Comparison of ENCODE assay signal across 1 cellular context in genomic region chrX:69085826-69086225, GRCh38.
TF ChIP-seq lines count a peak whose summit lies in the region.

No MANE protein-coding gene starts in this region.

TF ChIP-seq in SK-N-SH, 30 proteins besides CTCF, POLR2A, EP300 and RAD21 (continued from another document):
- TF ChIP-seq, protein P1, sequence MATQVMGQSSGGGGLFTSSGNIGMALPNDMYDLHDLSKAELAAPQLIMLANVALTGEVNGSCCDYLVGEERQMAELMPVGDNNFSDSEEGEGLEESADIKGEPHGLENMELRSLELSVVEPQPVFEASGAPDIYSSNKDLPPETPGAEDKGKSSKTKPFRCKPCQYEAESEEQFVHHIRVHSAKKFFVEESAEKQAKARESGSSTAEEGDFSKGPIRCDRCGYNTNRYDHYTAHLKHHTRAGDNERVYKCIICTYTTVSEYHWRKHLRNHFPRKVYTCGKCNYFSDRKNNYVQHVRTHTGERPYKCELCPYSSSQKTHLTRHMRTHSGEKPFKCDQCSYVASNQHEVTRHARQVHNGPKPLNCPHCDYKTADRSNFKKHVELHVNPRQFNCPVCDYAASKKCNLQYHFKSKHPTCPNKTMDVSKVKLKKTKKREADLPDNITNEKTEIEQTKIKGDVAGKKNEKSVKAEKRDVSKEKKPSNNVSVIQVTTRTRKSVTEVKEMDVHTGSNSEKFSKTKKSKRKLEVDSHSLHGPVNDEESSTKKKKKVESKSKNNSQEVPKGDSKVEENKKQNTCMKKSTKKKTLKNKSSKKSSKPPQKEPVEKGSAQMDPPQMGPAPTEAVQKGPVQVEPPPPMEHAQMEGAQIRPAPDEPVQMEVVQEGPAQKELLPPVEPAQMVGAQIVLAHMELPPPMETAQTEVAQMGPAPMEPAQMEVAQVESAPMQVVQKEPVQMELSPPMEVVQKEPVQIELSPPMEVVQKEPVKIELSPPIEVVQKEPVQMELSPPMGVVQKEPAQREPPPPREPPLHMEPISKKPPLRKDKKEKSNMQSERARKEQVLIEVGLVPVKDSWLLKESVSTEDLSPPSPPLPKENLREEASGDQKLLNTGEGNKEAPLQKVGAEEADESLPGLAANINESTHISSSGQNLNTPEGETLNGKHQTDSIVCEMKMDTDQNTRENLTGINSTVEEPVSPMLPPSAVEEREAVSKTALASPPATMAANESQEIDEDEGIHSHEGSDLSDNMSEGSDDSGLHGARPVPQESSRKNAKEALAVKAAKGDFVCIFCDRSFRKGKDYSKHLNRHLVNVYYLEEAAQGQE (IDR thresholded peaks at IDR 0.05; ENCODE audit: low read depth, low read length), result no peak
- TF ChIP-seq GABPA (IDR thresholded peaks at IDR 0.05; ENCODE audit: low read depth) (no peak), ZBTB33 (IDR thresholded peaks at IDR 0.05; ENCODE audit: borderline replicate concordance, low read depth) (no peak), NFIC (IDR thresholded peaks at IDR 0.05; ENCODE audit: borderline replicate concordance) (no peak), JUND (IDR thresholded peaks at IDR 0.05) (no peak)
TF ChIP-seq in SK-N-SH: peak in this region for 1.
